ENCODE assay signal across 8 cellular contexts in genomic region chr11:55707029-55707428, GRCh38. TPM values are rescaled to one million over a fixed set of nuclear protein-coding genes. Genes with fewer than 3 reads are reported as not detected.
A peak's percentile ranks its signal among the peaks of the same experiment; 100 is the strongest.
DNase-seq lines count a peak whose midpoint lies in the region; ATAC-seq, FAIRE-seq and TF ChIP-seq lines count a peak whose summit lies in the region.

No MANE protein-coding gene starts in this region.

- no peak overlapping the region for H3K27ac ChIP-seq in PC-3 (ENCODE audit: low read length)

- no peaks in the 10 kb centered on the region; the same call in 1 of the 2 replicates for H3K36me3 ChIP-seq in PC-3 (ENCODE audit: low read depth, low read length)

- H3K9ac ChIP-seq in PC-3 (ENCODE audit: low read length): no peak overlapping the region

- DNase-seq in PC-3 (peak; percentile 76), frontal cortex (ENCODE audit: low spot score in 2 of 2) (peak in 1 of 2 donors; percentile 2)
- DNase-seq in activated CD4-positive, CD25-positive, alpha-beta regulatory T cell treated with anti-CD3 and anti-CD28 coated beads, Interleukin-2, amount 50 U/mL, for 72 hours: no peak
- DNase-seq in activated naive CD4-positive, alpha-beta T cell treated with Interleukin-2 at 50 U/mL for 16 hours: no peak

- no peaks in the 10 kb centered on the region for H3K27me3 ChIP-seq in PC-3 (ENCODE audit: low read length)

- H3K9me2 ChIP-seq in PC-3 (replicated peaks; ENCODE audit: low read length): no peaks in the 10 kb centered on the region

- H3K4me3 ChIP-seq in PC-3 (ENCODE audit: low read length): no peak overlapping the region

- intact Hi-C loops in PC-3 (cut with micrococcal nuclease): no loop called here

- no peaks in the 10 kb centered on the region for H3K79me2 ChIP-seq in PC-3 (ENCODE audit: low read length)

- TF ChIP-seq CTCF in PC-3 (conservative IDR thresholded peaks at IDR 0.05; ENCODE audit: low read depth, low read length): peak; percentile 92

- no peak overlapping the region for H2AFZ ChIP-seq in PC-3 (ENCODE audit: low read length)

- POLR2A ChIA-PET in PC-3 (lab: Charles Lee; ENCODE audit: unreplicated experiment): no interaction called here

- H3K4me2 ChIP-seq in PC-3 (ENCODE audit: low read length): no peak overlapping the region

- no peaks in the 10 kb centered on the region for H4K20me1 ChIP-seq in PC-3 (ENCODE audit: low read length)

- no peaks in the 10 kb centered on the region for H3F3A ChIP-seq in PC-3 (ENCODE audit: low read length, unreplicated experiment)

- CTCF ChIA-PET in PC-3 (lab: Charles Lee): no interaction called here

- ATAC-seq in HG02884 (IDR thresholded peaks at IDR 0.05; ENCODE audit: unreplicated experiment) (peak; percentile 58), PC-3 (0 out of 2 replicates have a peak, but pooled peaks have one; percentile 27), GM18519 (IDR thresholded peaks at IDR 0.05; ENCODE audit: low FRiP score, unreplicated experiment) (no peak), HG03108 (IDR thresholded peaks at IDR 0.05; ENCODE audit: unreplicated experiment) (no peak)

- peaks cover 15% of the 10 kb centered on the region for H3K9me3 ChIP-seq in PC-3 (ENCODE audit: low read length)

- no peaks in the 10 kb centered on the region for H3K4me1 ChIP-seq in PC-3 (ENCODE audit: insufficient read depth, low read length)

- FAIRE-seq in G401.6 (lab: Jason Lieb, UNC): peak; percentile 92
- peak; percentile 69 for FAIRE-seq in frontal cortex (lab: Jason Lieb, UNC)

- no TSS peak for BruUV-seq in PC-3 (replicated peaks; lab: Mats Ljungman, UMichigan)

RNA-seq across cellular contexts. Expression of gene OR4C6, which starts 45.0 kb away (rescaled TPM):
- total RNA-seq in PC-3 (2014; rRNA removed) (not detected in 2 replicates), frontal cortex (not detected)

RNA-seq across cellular contexts. Expression of gene OR4S2, which starts 58.9 kb away (rescaled TPM):
- not detected in 2 replicates for total RNA-seq in PC-3 (2014; rRNA removed)
- not detected for total RNA-seq in frontal cortex

Comparison
In these comparisons a context has a peak if more than half of its experiments do, and no peak if none do; other contexts are left out.
1. ATAC-seq: peak in HG02884 (single experiment) and PC-3 (single experiment); none in GM18519 (single experiment) and HG03108 (single experiment).